In the genomic region with DNA sequence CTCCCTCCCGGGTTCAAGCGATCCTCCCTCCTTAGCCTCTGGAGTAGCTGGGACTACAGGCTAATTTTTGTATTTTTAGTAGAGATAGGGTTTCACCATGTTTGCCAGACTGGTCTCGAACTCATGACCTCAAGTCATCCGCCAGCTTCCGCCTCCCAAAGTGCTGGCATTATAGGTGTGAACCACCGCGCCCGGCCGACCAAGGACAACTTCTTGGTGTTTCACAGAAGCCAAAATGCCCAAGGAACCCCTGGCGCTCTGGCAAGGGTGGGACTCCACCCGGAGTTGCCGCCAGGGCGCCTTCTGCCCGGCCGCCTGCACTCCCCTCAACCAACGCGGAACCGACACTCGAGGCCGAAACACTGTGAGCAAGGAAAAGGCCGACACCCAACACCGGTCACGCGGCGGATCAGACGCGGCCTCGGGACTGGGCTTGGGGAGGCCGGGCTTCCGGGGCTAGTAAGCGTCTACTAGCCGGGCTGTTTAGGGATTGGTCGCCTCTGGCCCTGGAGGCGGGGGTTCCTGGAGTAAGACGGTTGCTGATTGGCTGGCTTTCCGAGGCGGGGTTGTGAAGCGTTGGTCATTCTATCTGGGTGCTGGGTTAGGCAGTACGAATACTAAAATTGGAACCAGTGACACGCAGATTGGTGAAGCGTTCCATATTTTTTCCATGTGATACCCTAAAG, we compare ENCODE assay signal across 8 cellular contexts. TPM values are rescaled to one million over a fixed set of nuclear protein-coding genes. Genes with fewer than 3 reads are reported as not detected.
DNase-seq lines count a peak whose midpoint lies in the region; ATAC-seq and TF ChIP-seq lines count a peak whose summit lies in the region.

No MANE protein-coding gene starts in this region.

- H3K9me3 Mint-ChIP-seq in activated T-cell treated with anti-CD3 and anti-CD28 coated beads, Interleukin-2, amount 50 U/mL, for 24 hours = no peaks in the 10 kb centered on the region

- peak overlapping the region; percentile 33 for H3K4me3 ChIP-seq in epithelial cell of proximal tubule (ENCODE audit: low read depth, low read length)

- no peak for TF ChIP-seq CTCF in epithelial cell of proximal tubule (conservative IDR thresholded peaks at IDR 0.05; ENCODE audit: low read depth, low read length)

- no peaks in the 10 kb centered on the region for H3K27me3 Mint-ChIP-seq in activated T-cell treated with anti-CD3 and anti-CD28 coated beads, Interleukin-2, amount 50 U/mL, for 24 hours

- no peaks in the 10 kb centered on the region for H3K36me3 Mint-ChIP-seq in activated T-cell treated with anti-CD3 and anti-CD28 coated beads, Interleukin-2, amount 50 U/mL, for 24 hours (ENCODE audit: low read depth)

- H3K27ac Mint-ChIP-seq in activated T-cell treated with anti-CD3 and anti-CD28 coated beads, Interleukin-2, amount 50 U/mL, for 24 hours = peak overlapping the region; percentile 80

- ATAC-seq in HG02623 (IDR thresholded peaks at IDR 0.05; ENCODE audit: unreplicated experiment) (peak; percentile 78), GM18870 (IDR thresholded peaks at IDR 0.05; ENCODE audit: unreplicated experiment) (no peak)

- peaks cover 15% of the 10 kb centered on the region for H3K4me1 Mint-ChIP-seq in activated T-cell treated with anti-CD3 and anti-CD28 coated beads, Interleukin-2, amount 50 U/mL, for 24 hours (ENCODE audit: low read depth)

- H3K4me3 Mint-ChIP-seq in activated T-cell treated with anti-CD3 and anti-CD28 coated beads, Interleukin-2, amount 50 U/mL, for 24 hours = peak overlapping the region; percentile 71

- DNase-seq in GM03348 (ENCODE audit: low spot score) = peak; percentile 99
- peak; percentile 55 for DNase-seq in NCI-H748 treated with DMSO at 0.1 percent for 48 hours (lab: John Stamatoyannopoulos, UW)
- DNase-seq in activated T-cell treated with anti-CD3 and anti-CD28 coated beads, Interleukin-2, amount 50 U/mL, for 24 hours = peak; percentile 88
- DNase-seq in epithelial cell of proximal tubule (ENCODE audit: low read depth) = peak; percentile 61
- DNase-seq in middle frontal gyrus (ENCODE audit: extremely low spot score, low spot score) = peak; percentile 99
- peak; percentile 49 for DNase-seq in stimulated activated CD8-positive, alpha-beta memory T cell treated with anti-CD3 and anti-CD28 coated beads, Interleukin-15, amount 100 ng/mL, for 24 hours (ENCODE audit: low read depth)

RNA-seq across cellular contexts. Expression of a gene that starts 7.7 kb away (rescaled TPM):
- not detected in 2 replicates for total RNA-seq in epithelial cell of proximal tubule

RNA-seq across cellular contexts. Expression of a gene that starts 16.3 kb away (rescaled TPM):
- total RNA-seq in epithelial cell of proximal tubule = 46.7 and 47.4 TPM in 2 replicates

RNA-seq across cellular contexts. Expression of a gene that starts 16.8 kb away (rescaled TPM):
- not detected in 2 replicates for total RNA-seq in epithelial cell of proximal tubule

RNA-seq across cellular contexts. Expression of a gene that starts 36.0 kb away (rescaled TPM):
- 13.0 and 15.0 TPM in 2 replicates for total RNA-seq in epithelial cell of proximal tubule

Comparison
In these comparisons a context has a peak if more than half of its experiments do, and no peak if none do; other contexts are left out.
1. DNase-seq: peak in every context shown above with its lines; median percentile 99 in GM03348; 99 in middle frontal gyrus; 88 in activated T-cell treated with anti-CD3 and anti-CD28 coated beads, Interleukin-2, amount 50 U/mL, for 24 hours; 61 in epithelial cell of proximal tubule; 55 in NCI-H748 treated with DMSO at 0.1 percent for 48 hours; 49 in stimulated activated CD8-positive, alpha-beta memory T cell treated with anti-CD3 and anti-CD28 coated beads, Interleukin-15, amount 100 ng/mL, for 24 hours.